Comparison of ENCODE assay signal across 13 cellular contexts in genomic region chr10:113273877-113274829, GRCh38.
DNase-seq lines count a peak whose midpoint lies in the region; ATAC-seq and TF ChIP-seq lines count a peak whose summit lies in the region.
"Had no signal": no experiment of that assay in that cellular context is flagged by ENCODE, and none has a peak within 500 bp of the region (broad histone marks: within the 10 kb centered on the region; RNA-seq: fewer than 3 reads in every experiment).

No MANE protein-coding gene starts in this region.

- H3K4me2 ChIP-seq in BLaER1 treated with 17β-estradiol and CSF1 and Interleukin-3, amounts not matched to agents 10 nM and 100 nM, result peak overlapping the region; percentile 52 to 90 (median 75)
- no peak overlapping the region for H3K4me2 ChIP-seq in SK-N-SH

- H4K20me1 ChIP-seq in BLaER1 treated with 17β-estradiol and CSF1 and Interleukin-3, amounts not matched to agents 10 nM and 100 nM, result peaks cover 0 to 4% (median 0%) of the 10 kb centered on the region in 11 experiments; a peak in 1 of 22 replicates
- H4K20me1 ChIP-seq in SK-N-SH (ENCODE audit: insufficient read depth), result no peaks in the 10 kb centered on the region

- TF ChIP-seq RAD21 in SK-N-SH (IDR thresholded peaks at IDR 0.05; ENCODE audit: low read length), result no peak

- H3K9me2 ChIP-seq in SK-N-SH, result no peaks in the 10 kb centered on the region

- peaks cover 17 to 39% (median 27%) of the 10 kb centered on the region in 10 experiments for H3K4me1 ChIP-seq in BLaER1 treated with 17β-estradiol and CSF1 and Interleukin-3, amounts not matched to agents 10 nM and 100 nM
- peaks cover 16 to 18% of the 10 kb centered on the region in 2 donors for H3K4me1 ChIP-seq in ascending aorta
- peaks cover 3 to 28% (median 16%) of the 10 kb centered on the region in 9 donors for H3K4me1 ChIP-seq in heart right ventricle
- no peaks in the 10 kb centered on the region for H3K4me1 ChIP-seq in psoas muscle
- no peaks in the 10 kb centered on the region; a peak in 1 of 4 replicates for H3K4me1 ChIP-seq in SK-N-SH (ENCODE audit: control insufficient read depth in 1 of 2, insufficient read depth in 2 of 2, low read depth in 1 of 2, low read length in 1 of 2)

- no peak overlapping the region for H2AFZ ChIP-seq in SK-N-SH (ENCODE audit: low read depth)

- intact Hi-C loops in ascending aorta (cut with DNase I) (no loop called here), heart right ventricle (cut with DNase I) (no loop called here), psoas muscle (cut with DNase I) (no loop called here), left colon (cut with DNase I, micrococcal nuclease) (no loop called here)

- peaks cover 0 to 9% (median 0%) of the 10 kb centered on the region in 11 experiments; a peak in 1 of 22 replicates for H3K36me3 ChIP-seq in BLaER1 treated with 17β-estradiol and CSF1 and Interleukin-3, amounts not matched to agents 10 nM and 100 nM
- H3K36me3 ChIP-seq in ascending aorta (no peaks in the 10 kb centered on the region), heart right ventricle (no peaks in the 10 kb centered on the region), psoas muscle (ENCODE audit: insufficient read depth in 1 of 2, low read depth in 1 of 2) (no peaks in the 10 kb centered on the region), SK-N-SH (replicated peaks in 1 of 2; ENCODE audit: control insufficient read depth in 1 of 2, insufficient read depth in 2 of 2, low read length in 1 of 2) (no peaks in the 10 kb centered on the region)
- H3K36me3 ChIP-seq: HAP-1 had no signal

- WGBS in heart right ventricle, 2 donors, result 60 to 63% methylated on average over 12 of the region's 12 CpGs
- WGBS in psoas muscle, 3 donors, result 27 to 47% (median 36%) methylated on average over 12 of the region's 12 CpGs
- WGBS in SK-N-SH (ENCODE audit: low lambda C conversion rate), result 66% methylated on average over 12 of the region's 12 CpGs

- ATAC-seq in heart right ventricle, result peak; percentile 85 to 93 (median 90)
- ATAC-seq in psoas muscle, result peak in 3 of 4 donors; percentile 37 to 57 (median 54)
- no peak for ATAC-seq in left colon
- ATAC-seq in HG02678 (IDR thresholded peaks at IDR 0.05; ENCODE audit: unreplicated experiment), result no peak
- ATAC-seq in HG03196 (IDR thresholded peaks at IDR 0.05; ENCODE audit: unreplicated experiment), result no peak
- ATAC-seq: effector memory CD8-positive, alpha-beta T cell had no signal

- peaks cover 26 to 51% (median 36%) of the 10 kb centered on the region in 11 experiments for H3K9me3 ChIP-seq in BLaER1 treated with 17β-estradiol and CSF1 and Interleukin-3, amounts not matched to agents 10 nM and 100 nM (replicated peaks in 1 of 11)
- peaks cover 0 to 11% of the 10 kb centered on the region in 2 donors for H3K9me3 ChIP-seq in ascending aorta
- peaks cover 0 to 31% (median 17%) of the 10 kb centered on the region in 11 donors for H3K9me3 ChIP-seq in heart right ventricle
- H3K9me3 ChIP-seq in psoas muscle, result peaks cover 13% of the 10 kb centered on the region
- no peaks in the 10 kb centered on the region for H3K9me3 ChIP-seq in SK-N-SH
- H3K9me3 ChIP-seq: HAP-1 had no signal

- H3K79me2 ChIP-seq in SK-N-SH (ENCODE audit: insufficient read depth), result no peaks in the 10 kb centered on the region

- peak overlapping the region in 8 of 11 experiments; percentile 7 to 76 (median 68); a peak in 12 of 22 replicates for H3K9ac ChIP-seq in BLaER1 treated with 17β-estradiol and CSF1 and Interleukin-3, amounts not matched to agents 10 nM and 100 nM
- no peak overlapping the region for H3K9ac ChIP-seq in SK-N-SH

- TF ChIP-seq EP300 in SK-N-SH (IDR thresholded peaks at IDR 0.05; ENCODE audit: borderline replicate concordance in 1 of 2, low read depth in 1 of 2, low read length in 1 of 2), result no peak

- POLR2A ChIA-PET in SK-N-SH (lab: Yijun Ruan, JAX), result no interaction called here

- H3F3A ChIP-seq in SK-N-SH (replicated peaks; ENCODE audit: insufficient read depth), result no peaks in the 10 kb centered on the region

- no peaks in the 10 kb centered on the region for H3K27me3 ChIP-seq in BLaER1 treated with 17β-estradiol and CSF1 and Interleukin-3, amounts not matched to agents 10 nM and 100 nM
- H3K27me3 ChIP-seq in ascending aorta, result no peaks in the 10 kb centered on the region
- no peaks in the 10 kb centered on the region for H3K27me3 ChIP-seq in heart right ventricle
- H3K27me3 ChIP-seq in psoas muscle (ENCODE audit: insufficient read depth in 3 of 3, low read length in 2 of 3), result no peaks in the 10 kb centered on the region
- no peaks in the 10 kb centered on the region for H3K27me3 ChIP-seq in SK-N-SH (ENCODE audit: insufficient read depth)

- TF ChIP-seq CTCF in ascending aorta (IDR thresholded peaks at IDR 0.05), result no peak
- TF ChIP-seq CTCF in heart right ventricle (IDR thresholded peaks at IDR 0.05), result no peak
- no peak for TF ChIP-seq CTCF in psoas muscle (IDR thresholded peaks at IDR 0.05)
- TF ChIP-seq CTCF in SK-N-SH (IDR thresholded peaks at IDR 0.05), result no peak

- CTCF ChIA-PET in SK-N-SH (lab: Yijun Ruan, JAX), result interaction anchor here (0.8 kb wide), 1 partner anchor 11 kb away, joined by 4 read pairs; no protein-coding TSS in a partner anchor

- peak in 1 of 2 donors; percentile 73 for DNase-seq in ascending aorta (ENCODE audit: low spot score in 2 of 2)
- DNase-seq in heart right ventricle, result peak; percentile 57 to 65
- peak; percentile 46 to 71 for DNase-seq in psoas muscle
- no peak for DNase-seq in left colon
- no peak for DNase-seq in SK-N-SH
- DNase-seq: activated CD4-positive, alpha-beta T cell treated with anti-CD3 and anti-CD28 coated beads for 4 hours; activated naive CD4-positive, alpha-beta T cell treated with Interleukin-2 at 50 U/mL for 16 hours; effector memory CD8-positive, alpha-beta T cell; NCI-H748 treated with DMSO at 0.1 percent for 48 hours had no signal

- no peak overlapping the region for H3K4me3 ChIP-seq in BLaER1 treated with 17β-estradiol and CSF1 and Interleukin-3, amounts not matched to agents 10 nM and 100 nM
- peak overlapping the region in 1 of 2 donors; percentile 43 for H3K4me3 ChIP-seq in ascending aorta
- peak overlapping the region in 2 of 10 donors; percentile 8 to 14 for H3K4me3 ChIP-seq in heart right ventricle
- no peak overlapping the region for H3K4me3 ChIP-seq in psoas muscle
- H3K4me3 ChIP-seq in SK-N-SH (ENCODE audit: low read depth in 2 of 2, low read length in 1 of 2), result no peak overlapping the region
- H3K4me3 ChIP-seq: HAP-1 had no signal

- peak overlapping the region in 8 of 11 experiments; percentile 35 to 86 (median 78); a peak in 15 of 22 replicates for H3K27ac ChIP-seq in BLaER1 treated with 17β-estradiol and CSF1 and Interleukin-3, amounts not matched to agents 10 nM and 100 nM
- H3K27ac ChIP-seq in ascending aorta, result peak overlapping the region; percentile 72 to 75
- H3K27ac ChIP-seq in heart right ventricle, result peak overlapping the region; percentile 66 to 80 (median 74)
- H3K27ac ChIP-seq in psoas muscle, result peak overlapping the region; percentile 20
- no peak overlapping the region for H3K27ac ChIP-seq in SK-N-SH (ENCODE audit: low read depth in 2 of 2, low read length in 1 of 2)

TF ChIP-seq in SK-N-SH, 30 proteins besides CTCF, POLR2A, EP300 and RAD21:
- TF ChIP-seq YY1 (IDR thresholded peaks at IDR 0.05; ENCODE audit: low read depth) (no peak), TEAD4 (IDR thresholded peaks at IDR 0.05; ENCODE audit: borderline replicate concordance, insufficient read depth) (no peak), MXI1 (IDR thresholded peaks at IDR 0.05; ENCODE audit: low read depth, low read length) (no peak), EZH2phosphoT487 (IDR thresholded peaks at IDR 0.05; ENCODE audit: borderline replicate concordance, low read depth) (no peak), GABPA (IDR thresholded peaks at IDR 0.05; ENCODE audit: low read depth) (no peak), TAF1 (IDR thresholded peaks at IDR 0.05; ENCODE audit: borderline replicate concordance, low read depth, low read length) (no peak), SMC3 (IDR thresholded peaks at IDR 0.05; ENCODE audit: low read depth, low read length) (no peak), RCOR1 (IDR thresholded peaks at IDR 0.05; ENCODE audit: low read length) (no peak), CHD2 (IDR thresholded peaks at IDR 0.05; ENCODE audit: low read length, partially characterized antibody) (no peak)

Comparison
In these comparisons a context has a peak if more than half of its experiments do, and no peak if none do; other contexts are left out.
1. H3K27ac ChIP-seq: peak in BLaER1 treated with 17β-estradiol and CSF1 and Interleukin-3, amounts not matched to agents 10 nM and 100 nM (8 of 11), ascending aorta (2 of 2), heart right ventricle (10 of 10) and psoas muscle (single experiment); none in SK-N-SH (0 of 2).
2. DNase-seq: peak in heart right ventricle (2 of 2) and psoas muscle (2 of 2); none in left colon (0 of 2) and SK-N-SH (single experiment).
3. ATAC-seq: peak in heart right ventricle (8 of 8) and psoas muscle (3 of 4); none in left colon (single experiment), HG02678 (single experiment) and HG03196 (single experiment).